Comparison of ENCODE assay signal across 9 cellular contexts in genomic region chr11:111298466-111299110, GRCh38. TPM values are rescaled to one million over a fixed set of nuclear protein-coding genes. Genes with fewer than 3 reads are reported as not detected.
DNase-seq lines count a peak whose midpoint lies in the region; ATAC-seq and TF ChIP-seq lines count a peak whose summit lies in the region.
"Had no signal": no experiment of that assay in that cellular context is flagged by ENCODE, and none has a peak within 500 bp of the region (broad histone marks: within the 10 kb centered on the region; RNA-seq: fewer than 3 reads in every experiment).

POU2AF3 (plus strand) TSS chr11:111298546; CDS start chr11:111298582, 36 bp downstream.

- H3K9me3 ChIP-seq in PC-3 (ENCODE audit: low read length) = no peaks in the 10 kb centered on the region

- H3K36me3 Mint-ChIP-seq in glutamatergic neuron (ENCODE audit: unreplicated experiment) = no peaks in the 10 kb centered on the region

- H4K20me1 ChIP-seq in PC-3 (ENCODE audit: low read length) = no peaks in the 10 kb centered on the region

- peak within 1 kb of the TSS; percentile 86 for H2AFZ ChIP-seq in PC-3 (ENCODE audit: low read length)

- DNase-seq in PC-3 (no peak), glutamatergic neuron (peak; percentile 36), sciatic nerve (ENCODE audit: low spot score) (no peak), NCI-H2029 treated with DMSO at 0.1 percent for 48 hours (lab: John Stamatoyannopoulos, UW) (no peak), D341Med (ENCODE audit: low spot score) (no peak), NCI-H82 treated with DMSO at 0.1 percent for 48 hours (lab: John Stamatoyannopoulos, UW; ENCODE audit: unreplicated experiment) (no peak)
- DNase-seq in activated CD4-positive, alpha-beta T cell treated with anti-CD3 and anti-CD28 coated beads, Interleukin-2, amount 50 U/mL, for 1 hour = no peak

- no TSS peak for BruUV-seq in PC-3 (replicated peaks; lab: Mats Ljungman, UMichigan)

- intact Hi-C loops in PC-3 (cut with micrococcal nuclease) = no loop called here
- intact Hi-C loops in sciatic nerve (cut with DNase I) = no loop called here

- POLR2A ChIA-PET in PC-3 (lab: Charles Lee; ENCODE audit: unreplicated experiment) = no interaction called here

- CTCF ChIA-PET in PC-3 (lab: Charles Lee) = no interaction called here

- peaks cover 59% of the 10 kb centered on the region for H3K27me3 ChIP-seq in PC-3 (ENCODE audit: low read length)

- H3K9ac ChIP-seq in PC-3 (ENCODE audit: low read length) = peak within 1 kb of the TSS; percentile 9; the same call in 1 of the 2 replicates

- TF ChIP-seq CTCF in PC-3 (conservative IDR thresholded peaks at IDR 0.05; ENCODE audit: low read depth, low read length) = no peak
- TF ChIP-seq CTCF in glutamatergic neuron (IDR thresholded peaks at IDR 0.05; ENCODE audit: partially characterized antibody, unreplicated experiment) = no peak

- no peak within 1 kb of the TSS for H3K27ac ChIP-seq in PC-3 (ENCODE audit: low read length)

- peak within 1 kb of the TSS; percentile 84 for H3K4me3 Mint-ChIP-seq in glutamatergic neuron (ENCODE audit: unreplicated experiment)

- H3K9me3 Mint-ChIP-seq in glutamatergic neuron (ENCODE audit: unreplicated experiment) = no peaks in the 10 kb centered on the region

- H3K36me3 ChIP-seq in PC-3 (ENCODE audit: low read depth, low read length) = no peaks in the 10 kb centered on the region

- H3K4me3 ChIP-seq in PC-3 (ENCODE audit: low read length) = peak within 1 kb of the TSS; percentile 66

- peak within 1 kb of the TSS; percentile 82 for H3K4me2 ChIP-seq in PC-3 (ENCODE audit: low read length)

- peaks cover 2% of the 10 kb centered on the region for H3K27me3 Mint-ChIP-seq in glutamatergic neuron (ENCODE audit: unreplicated experiment)

- no peaks in the 10 kb centered on the region for H3F3A ChIP-seq in PC-3 (ENCODE audit: low read length, unreplicated experiment)

- no peaks in the 10 kb centered on the region for H3K79me2 ChIP-seq in PC-3 (ENCODE audit: low read length)

- H3K4me1 ChIP-seq in PC-3 (ENCODE audit: insufficient read depth, low read length) = no peaks in the 10 kb centered on the region; the same call in 1 of the 2 replicates

- ATAC-seq in GM19467 (IDR thresholded peaks at IDR 0.05; ENCODE audit: unreplicated experiment) = peak; percentile 25
- no peak for ATAC-seq in PC-3
- peak; percentile 54 for ATAC-seq in sciatic nerve

- H3K9me2 ChIP-seq in PC-3 (replicated peaks; ENCODE audit: low read length) = no peaks in the 10 kb centered on the region

- no peak within 1 kb of the TSS for H3K27ac Mint-ChIP-seq in glutamatergic neuron (ENCODE audit: unreplicated experiment)

- H3K4me1 Mint-ChIP-seq in glutamatergic neuron (ENCODE audit: low read depth, unreplicated experiment) = peaks cover 11% of the 10 kb centered on the region

RNA-seq across cellular contexts. Expression of gene POU2AF3, which starts in this region (rescaled TPM):
- total RNA-seq in PC-3 (2014; rRNA removed) = 0.63 TPM in 1 of 2 replicates, not detected in the other
- not detected for total RNA-seq in glutamatergic neuron (ENCODE audit: unreplicated experiment)
- 3.1 TPM for total RNA-seq in sciatic nerve
- total RNA-seq: renal cortical epithelial cell had no signal

Comparison
In these comparisons a context has a peak if more than half of its experiments do, and no peak if none do; other contexts are left out.
1. Peak in DNase-seq in glutamatergic neuron; RNA of the gene not detected or under 1 TPM.